ENCODE assay signal across 8 cellular contexts in genomic region chr7:141700848-141701371, GRCh38. TPM values are rescaled to one million over a fixed set of nuclear protein-coding genes. Genes with fewer than 3 reads are reported as not detected.
DNase-seq lines count a peak whose midpoint lies in the region; ATAC-seq, FAIRE-seq and TF ChIP-seq lines count a peak whose summit lies in the region.

No MANE protein-coding gene starts in this region.

- H3K4me1 Mint-ChIP-seq in CD8-positive, alpha-beta memory T cell = peaks cover 47 to 59% (median 57%) of the 10 kb centered on the region in 3 donors
- H3K4me1 Mint-ChIP-seq in activated CD4-positive, alpha-beta T cell treated with anti-CD3 and anti-CD28 coated beads, Interleukin-2, amount 10 ng/mL, durations not matched to agents 7 days and 5 days = peaks cover 34% of the 10 kb centered on the region

- H3K4me3 ChIP-seq in CD8-positive, alpha-beta memory T cell (ENCODE audit: low read length) = peak overlapping the region; percentile 68
- H3K4me3 ChIP-seq in HCT116 (replicated peaks in 1 of 2; ENCODE audit: low read depth in 1 of 2, low read length in 2 of 2) = peak overlapping the region; percentile 0 to 23; a peak in 1 of 4 replicates
- H3K4me3 ChIP-seq in fibroblast of pulmonary artery (replicated peaks; ENCODE audit: low read depth, low read length) = peak overlapping the region; percentile 68
- peak overlapping the region; percentile 79 for H3K4me3 ChIP-seq in osteoblast (ENCODE audit: insufficient read depth, low read length)

- peaks cover 3 to 4% of the 10 kb centered on the region in 2 donors for H3K27me3 Mint-ChIP-seq in CD8-positive, alpha-beta memory T cell
- H3K27me3 Mint-ChIP-seq in activated CD4-positive, alpha-beta T cell treated with anti-CD3 and anti-CD28 coated beads, Interleukin-2, amount 10 ng/mL, durations not matched to agents 7 days and 5 days = peaks cover 7% of the 10 kb centered on the region

- H3K27me3 ChIP-seq in CD8-positive, alpha-beta memory T cell (ENCODE audit: insufficient read depth, low read length, poor library complexity, severe bottlenecking) = no peaks in the 10 kb centered on the region
- H3K27me3 ChIP-seq in HCT116 (ENCODE audit: insufficient read depth, low read length) (no peaks in the 10 kb centered on the region), osteoblast (ENCODE audit: insufficient read depth, low read length) (no peaks in the 10 kb centered on the region)

- H3K4me2 ChIP-seq in HCT116 (ENCODE audit: low read length) (peak overlapping the region; percentile 46), osteoblast (ENCODE audit: insufficient read depth, low read length) (peak overlapping the region; percentile 76)

- POLR2A ChIA-PET in CD8-positive, alpha-beta memory T cell (lab: Charles Lee) = interaction anchor here (0.6 to 2.7 kb wide), 3 partner anchors 13 to 37 kb away, joined by 3 to 22 read pairs (median 4); partner anchors contain the start of gene SSBP1
- POLR2A ChIA-PET in HCT116 (lab: Charles Lee) = no interaction called here
- POLR2A ChIA-PET in activated CD4-positive, alpha-beta T cell treated with anti-CD3 and anti-CD28 coated beads, Interleukin-2, amount 10 ng/mL, durations not matched to agents 7 days and 5 days (lab: Charles Lee) = no interaction called here

- no peaks in the 10 kb centered on the region for H3K36me3 ChIP-seq in CD8-positive, alpha-beta memory T cell (ENCODE audit: insufficient read depth, low read length)
- no peaks in the 10 kb centered on the region for H3K36me3 ChIP-seq in HCT116 (ENCODE audit: control insufficient read depth in 1 of 2, insufficient read depth in 2 of 2, low read length in 2 of 2)
- H3K36me3 ChIP-seq in osteoblast (ENCODE audit: insufficient read depth, low read length) = no peaks in the 10 kb centered on the region

- CTCF ChIA-PET in CD8-positive, alpha-beta memory T cell (lab: Charles Lee) = interaction anchor here (0.9 to 4.1 kb wide), 4 partner anchors 9 to 46 kb away, joined by 3 to 29 read pairs (median 8); partner anchors contain the start of gene SSBP1
- CTCF ChIA-PET in HCT116 (lab: Charles Lee) = no interaction called here
- CTCF ChIA-PET in activated CD4-positive, alpha-beta T cell treated with anti-CD3 and anti-CD28 coated beads, Interleukin-2, amount 10 ng/mL, durations not matched to agents 7 days and 5 days (lab: Charles Lee) = interaction anchor here (0.9 to 4.2 kb wide), 4 partner anchors 9 to 37 kb away, joined by 3 to 17 read pairs (median 4); partner anchors contain the start of gene SSBP1

- intact Hi-C loops in HCT116 (cut with micrococcal nuclease) = no loop called here

- H4K20me1 ChIP-seq in HCT116 (ENCODE audit: insufficient read depth) (no peaks in the 10 kb centered on the region), osteoblast (ENCODE audit: insufficient read depth, low read length) (peaks cover 15% of the 10 kb centered on the region)

- H3K4me1 ChIP-seq in CD8-positive, alpha-beta memory T cell (ENCODE audit: insufficient read depth, low read length) = peaks cover 34% of the 10 kb centered on the region
- peaks cover 8 to 14% of the 10 kb centered on the region in 2 experiments; a peak in 2 of 4 replicates for H3K4me1 ChIP-seq in HCT116 (ENCODE audit: control insufficient read depth in 1 of 2, insufficient read depth in 2 of 2, low read length in 2 of 2)
- peaks cover 23% of the 10 kb centered on the region for H3K4me1 ChIP-seq in osteoblast (ENCODE audit: insufficient read depth, low read length)

- RAD21 ChIA-PET in HCT116 (lab: Charles Lee; ENCODE audit: low non-redundant PET in 1 of 2, low total read pairs in 2 of 2, uncharacterized antibody in 2 of 2, unreplicated experiment in 2 of 2) = no interaction called here

- peaks cover 0 to 16% (median 8%) of the 10 kb centered on the region in 3 donors for H3K36me3 Mint-ChIP-seq in CD8-positive, alpha-beta memory T cell
- peaks cover 1% of the 10 kb centered on the region for H3K36me3 Mint-ChIP-seq in activated CD4-positive, alpha-beta T cell treated with anti-CD3 and anti-CD28 coated beads, Interleukin-2, amount 10 ng/mL, durations not matched to agents 7 days and 5 days (ENCODE audit: low read depth)

- TF ChIP-seq CTCF in HCT116 (IDR thresholded peaks at IDR 0.05 in 2 of 3, conservative IDR thresholded peaks at IDR 0.05 in 1 of 3; ENCODE audit: borderline replicate concordance in 1 of 3, insufficient read depth in 1 of 3, low read depth in 2 of 3, low read length in 2 of 3) (no peak), fibroblast of pulmonary artery (IDR thresholded peaks at IDR 0.05; ENCODE audit: low read length, missing control alignments) (no peak), osteoblast (IDR thresholded peaks at IDR 0.05; ENCODE audit: extremely low read depth, low read depth, low read length) (no peak)

- no peaks in the 10 kb centered on the region for H3K9me3 ChIP-seq in CD8-positive, alpha-beta memory T cell (ENCODE audit: low read length)
- H3K9me3 ChIP-seq in HCT116 (ENCODE audit: control insufficient read depth in 1 of 2, insufficient read depth in 1 of 2, low read depth in 1 of 2, low read length in 2 of 2) (no peaks in the 10 kb centered on the region), osteoblast (ENCODE audit: low read depth, low read length) (no peaks in the 10 kb centered on the region)

- H3K9me2 ChIP-seq in HCT116 (ENCODE audit: insufficient read depth) = no peaks in the 10 kb centered on the region

- DNase-seq in CD8-positive, alpha-beta memory T cell = peak in 2 of 5 donors; percentile 11 to 13
- DNase-seq in HCT116 (ENCODE audit: low read depth, low spot score) = no peak
- DNase-seq in activated CD4-positive, alpha-beta T cell treated with anti-CD3 and anti-CD28 coated beads, Interleukin-2, amount 10 ng/mL, durations not matched to agents 7 days and 5 days = peak; percentile 11
- DNase-seq in fibroblast of pulmonary artery (ENCODE audit: low read depth) = no peak
- DNase-seq in osteoblast (ENCODE audit: insufficient read length, low spot score, missing footprints) = peak; percentile 73
- DNase-seq in urothelium cell line (ENCODE audit: low spot score) = no peak
- DNase-seq in ecto neural progenitor cell (ENCODE audit: low spot score) = no peak
- no peak for DNase-seq in NCI-H2029 treated with DMSO at 0.1 percent for 48 hours (lab: John Stamatoyannopoulos, UW)

- H3K27ac Mint-ChIP-seq in CD8-positive, alpha-beta memory T cell = peak overlapping the region in 7 of 8 donors; percentile 67 to 97 (median 84)
- peak overlapping the region; percentile 83 for H3K27ac Mint-ChIP-seq in activated CD4-positive, alpha-beta T cell treated with anti-CD3 and anti-CD28 coated beads, Interleukin-2, amount 10 ng/mL, durations not matched to agents 7 days and 5 days

- H3K4me3 Mint-ChIP-seq in CD8-positive, alpha-beta memory T cell = peak overlapping the region; percentile 87 to 93 (median 91)
- peak overlapping the region; percentile 79 for H3K4me3 Mint-ChIP-seq in activated CD4-positive, alpha-beta T cell treated with anti-CD3 and anti-CD28 coated beads, Interleukin-2, amount 10 ng/mL, durations not matched to agents 7 days and 5 days

- peak overlapping the region; percentile 39 for H3K27ac ChIP-seq in CD8-positive, alpha-beta memory T cell (ENCODE audit: low read depth, low read length)
- H3K27ac ChIP-seq in HCT116 (ENCODE audit: low read depth, low read length) (no peak overlapping the region), osteoblast (ENCODE audit: low read depth, low read length) (no peak overlapping the region)

- no peak for TF ChIP-seq RAD21 in HCT116 (IDR thresholded peaks at IDR 0.05; ENCODE audit: low read depth)

- no peak for ATAC-seq in HCT116

- no peak for FAIRE-seq in urothelium cell line (lab: Jason Lieb, UNC)

- no peak overlapping the region for H3K9ac ChIP-seq in HCT116 (ENCODE audit: low read length)

- no peaks in the 10 kb centered on the region for H3K9me3 Mint-ChIP-seq in CD8-positive, alpha-beta memory T cell
- H3K9me3 Mint-ChIP-seq in activated CD4-positive, alpha-beta T cell treated with anti-CD3 and anti-CD28 coated beads, Interleukin-2, amount 10 ng/mL, durations not matched to agents 7 days and 5 days = no peaks in the 10 kb centered on the region

- H3K79me2 ChIP-seq in HCT116 (ENCODE audit: insufficient read depth, low read length) = peaks cover 3% of the 10 kb centered on the region; the same call in 1 of the 2 replicates
- peaks cover 3% of the 10 kb centered on the region for H3K79me2 ChIP-seq in osteoblast (ENCODE audit: insufficient read depth, low read length)

- TF ChIP-seq POLR2A in HCT116 (IDR thresholded peaks at IDR 0.05; ENCODE audit: borderline replicate concordance, extremely low read depth, insufficient read depth, insufficient read length) = no peak

- H2AFZ ChIP-seq in HCT116 (ENCODE audit: low read depth, low read length, poor library complexity, severe bottlenecking) (no peak overlapping the region), osteoblast (ENCODE audit: low read length) (peak overlapping the region; percentile 47)

- BruUV-seq in HCT116 (replicated peaks; lab: Mats Ljungman, UMichigan) = no TSS peak

TF ChIP-seq in HCT116, 20 proteins besides CTCF, POLR2A, EP300 and RAD21:
- TF ChIP-seq EZH2phosphoT487 (IDR thresholded peaks at IDR 0.05; ENCODE audit: borderline replicate concordance) = no peak

RNA-seq across cellular contexts. Expression of gene DENND11, which starts 1.1 kb away (rescaled TPM):
- total RNA-seq in CD8-positive, alpha-beta memory T cell = 10 to 100 TPM; 25.9 to 27.4 TPM
- polyA plus RNA-seq in CD8-positive, alpha-beta memory T cell = 17.3 TPM
- total RNA-seq in HCT116 (2021; ENCODE audit: unreplicated experiment) = 23.4 TPM
- 8.1 and 10.4 TPM in 2 replicates for polyA plus RNA-seq in HCT116 (2012)
- total RNA-seq in activated CD4-positive, alpha-beta T cell treated with anti-CD3 and anti-CD28 coated beads, Interleukin-2, amount 10 ng/mL, durations not matched to agents 7 days and 5 days = 10 to 100 TPM; 24.0 to 28.9 TPM
- total RNA-seq in osteoblast = 7.6 and 8.0 TPM in 2 replicates

RNA-seq across cellular contexts. Expression of gene WEE2, which starts 7.2 kb away (rescaled TPM):
- not detected for total RNA-seq in CD8-positive, alpha-beta memory T cell
- not detected for polyA plus RNA-seq in CD8-positive, alpha-beta memory T cell
- total RNA-seq in HCT116 (2021; ENCODE audit: unreplicated experiment) (not detected), osteoblast (not detected in 2 replicates)
- polyA plus RNA-seq in HCT116 (2012) = 0.05 TPM in 1 of 2 replicates, not detected in the other
- not detected for total RNA-seq in activated CD4-positive, alpha-beta T cell treated with anti-CD3 and anti-CD28 coated beads, Interleukin-2, amount 10 ng/mL, durations not matched to agents 7 days and 5 days

RNA-seq across cellular contexts. Expression of gene SSBP1, which starts 37.2 kb away (rescaled TPM):
- 100 to 1,000 TPM; 284 to 291 TPM for total RNA-seq in CD8-positive, alpha-beta memory T cell
- 331 TPM for polyA plus RNA-seq in CD8-positive, alpha-beta memory T cell
- 171 TPM for total RNA-seq in HCT116 (2021; ENCODE audit: unreplicated experiment)
- polyA plus RNA-seq in HCT116 (2012) = 126 and 170 TPM in 2 replicates
- 100 to 1,000 TPM; 109 to 127 TPM for total RNA-seq in activated CD4-positive, alpha-beta T cell treated with anti-CD3 and anti-CD28 coated beads, Interleukin-2, amount 10 ng/mL, durations not matched to agents 7 days and 5 days
- 88.3 and 96.4 TPM in 2 replicates for total RNA-seq in osteoblast

Comparison
In these comparisons a context has a peak if more than half of its experiments do, and no peak if none do; other contexts are left out.
1. DNase-seq: peak in activated CD4-positive, alpha-beta T cell treated with anti-CD3 and anti-CD28 coated beads, Interleukin-2, amount 10 ng/mL, durations not matched to agents 7 days and 5 days (single experiment) and osteoblast (single experiment); none in HCT116 (single experiment), fibroblast of pulmonary artery (single experiment), urothelium cell line (single experiment), ecto neural progenitor cell (single experiment) and NCI-H2029 treated with DMSO at 0.1 percent for 48 hours (single experiment).
2. H3K4me3 ChIP-seq: peak in every context shown above with its lines; median percentile 79 in osteoblast; 68 in CD8-positive, alpha-beta memory T cell; 68 in fibroblast of pulmonary artery; 12 in HCT116.